Comparison of ENCODE assay signal across 8 cellular contexts in the genomic region with DNA sequence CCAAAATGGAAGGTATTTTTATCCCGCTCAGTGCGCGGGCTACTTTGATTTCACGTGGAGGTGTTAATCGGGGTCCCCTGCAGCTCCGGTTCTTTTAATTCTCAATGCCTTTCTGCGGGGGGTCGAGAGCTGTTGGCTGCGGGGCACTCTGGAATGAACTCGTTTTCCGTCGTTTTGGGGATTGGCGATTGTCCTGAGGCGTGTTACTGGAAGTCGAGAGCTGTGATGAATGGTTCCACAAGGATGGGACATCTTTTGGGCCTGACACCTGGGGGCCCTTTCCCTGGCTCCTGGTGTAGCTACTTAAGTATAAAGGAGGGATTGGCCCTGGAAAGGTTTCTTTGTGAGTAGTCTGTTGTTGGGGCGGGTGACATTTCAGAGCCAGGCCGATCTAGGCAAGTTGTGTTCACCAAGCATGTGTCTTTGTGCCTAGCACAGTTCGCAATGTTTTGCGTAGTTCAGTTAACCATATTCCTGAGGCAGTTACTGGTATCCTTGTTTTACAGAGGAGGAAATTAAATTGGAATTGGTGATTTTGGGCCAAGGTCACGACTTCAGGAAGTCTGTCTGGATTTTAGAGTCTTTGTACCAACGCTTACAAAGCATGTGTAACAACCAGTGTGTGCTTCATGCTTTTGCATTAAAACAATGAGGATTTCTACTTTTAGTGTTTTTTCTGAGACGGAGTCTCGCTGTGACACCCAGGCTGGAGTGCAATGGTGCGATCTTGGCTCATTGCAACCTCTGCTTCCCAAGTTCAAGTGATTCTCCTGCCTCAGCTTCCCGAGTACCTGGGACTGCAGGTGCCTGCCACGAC. TPM values are rescaled to one million over a fixed set of nuclear protein-coding genes. Genes with fewer than 3 reads are reported as not detected.
DNase-seq lines count a peak whose midpoint lies in the region; ATAC-seq and TF ChIP-seq lines count a peak whose summit lies in the region.

No MANE protein-coding gene starts in this region.

- H3K27ac Mint-ChIP-seq in T-helper 1 cell treated with Interleukin-12 subunit alpha and Interleukin-12 subunit beta and Interleukin-4 antibody, amounts not matched to agents 30 μg/mL and 1 μg/mL, for 36 hours, result peak overlapping the region; percentile 92

- peak overlapping the region; percentile 92 for H3K27ac ChIP-seq in suprapubic skin

- no peak for TF ChIP-seq CTCF in suprapubic skin (IDR thresholded peaks at IDR 0.05)

- peaks cover 40% of the 10 kb centered on the region for H3K36me3 ChIP-seq in suprapubic skin

- no peaks in the 10 kb centered on the region for H3K27me3 ChIP-seq in suprapubic skin

- peak overlapping the region; percentile 99 for H3K4me3 ChIP-seq in iPS-18c (ENCODE audit: insufficient read depth, low read depth, low read length)
- H3K4me3 ChIP-seq in suprapubic skin, result peak overlapping the region; percentile 89

- H3K4me1 Mint-ChIP-seq in T-helper 1 cell treated with Interleukin-12 subunit alpha and Interleukin-12 subunit beta and Interleukin-4 antibody, amounts not matched to agents 30 μg/mL and 1 μg/mL, for 36 hours (ENCODE audit: low read depth), result peaks cover 39% of the 10 kb centered on the region

- ATAC-seq in HG03280 (IDR thresholded peaks at IDR 0.05; ENCODE audit: unreplicated experiment), result no peak

- peaks cover 70% of the 10 kb centered on the region for H3K36me3 Mint-ChIP-seq in T-helper 1 cell treated with Interleukin-12 subunit alpha and Interleukin-12 subunit beta and Interleukin-4 antibody, amounts not matched to agents 30 μg/mL and 1 μg/mL, for 36 hours (ENCODE audit: low read depth)

- H3K27me3 Mint-ChIP-seq in T-helper 1 cell treated with Interleukin-12 subunit alpha and Interleukin-12 subunit beta and Interleukin-4 antibody, amounts not matched to agents 30 μg/mL and 1 μg/mL, for 36 hours (ENCODE audit: low read depth), result peaks cover 4% of the 10 kb centered on the region

- peak overlapping the region; percentile 95 for H3K4me3 Mint-ChIP-seq in T-helper 1 cell treated with Interleukin-12 subunit alpha and Interleukin-12 subunit beta and Interleukin-4 antibody, amounts not matched to agents 30 μg/mL and 1 μg/mL, for 36 hours

- peaks cover 30% of the 10 kb centered on the region for H3K4me1 ChIP-seq in suprapubic skin

- DNase-seq in T-helper 1 cell (no peak), suprapubic skin (ENCODE audit: low spot score in 2 of 2) (no peak), NCI-H345 (lab: John Stamatoyannopoulos, UW) (no peak), NCI-H2081 (lab: John Stamatoyannopoulos, UW) (no peak)
- DNase-seq in activated T-cell treated with anti-CD3 and anti-CD28 coated beads, Interleukin-2, amount 50 U/mL, for 48 hours, result peak; percentile 62

- no peak for TF ChIP-seq POLR2A in suprapubic skin (IDR thresholded peaks at IDR 0.05)

- no peaks in the 10 kb centered on the region for H3K9me3 Mint-ChIP-seq in T-helper 1 cell treated with Interleukin-12 subunit alpha and Interleukin-12 subunit beta and Interleukin-4 antibody, amounts not matched to agents 30 μg/mL and 1 μg/mL, for 36 hours

- WGBS in suprapubic skin, result under 1% methylated on average over 23 of the region's 26 CpGs

- no peak for TF ChIP-seq EP300 in suprapubic skin (IDR thresholded peaks at IDR 0.05)

- H3K9me3 ChIP-seq in iPS-18c (ENCODE audit: control insufficient read depth, insufficient read depth, low read length), result no peaks in the 10 kb centered on the region
- no peaks in the 10 kb centered on the region for H3K9me3 ChIP-seq in suprapubic skin

RNA-seq across cellular contexts. Expression of gene RPL13A, which starts 0.8 kb away (rescaled TPM):
- total RNA-seq in suprapubic skin, result 1,000 to 10,000 TPM; 2,613 to 5,154 (median 4,451) TPM

RNA-seq across cellular contexts. Expression of gene RPS11, which starts 8.0 kb away (rescaled TPM):
- 1,000 to 10,000 TPM; 3,049 to 5,024 (median 4,623) TPM for total RNA-seq in suprapubic skin

RNA-seq across cellular contexts. Expression of gene FLT3LG, which starts 14.2 kb away (rescaled TPM):
- total RNA-seq in suprapubic skin, result 1 to 10 TPM; 1.2 to 4.9 (median 4.4) TPM

RNA-seq across cellular contexts. Expression of gene FCGRT, which starts 24.2 kb away (rescaled TPM):
- total RNA-seq in suprapubic skin, result 100 to 1,000 TPM in 3 of 4 donors, 10 to 100 TPM in 1; 96.2 to 136 (median 112) TPM

RNA-seq across cellular contexts. Expression of gene ALDH16A1, which starts 35.2 kb away (rescaled TPM):
- total RNA-seq in suprapubic skin, result 10 to 100 TPM; 21.7 to 47.7 (median 35.9) TPM

Comparison
In these comparisons a context has a peak if more than half of its experiments do, and no peak if none do; other contexts are left out.
1. DNase-seq: peak in activated T-cell treated with anti-CD3 and anti-CD28 coated beads, Interleukin-2, amount 50 U/mL, for 48 hours (2 of 2); none in T-helper 1 cell (0 of 5), suprapubic skin (0 of 2), NCI-H345 (single experiment) and NCI-H2081 (0 of 2).